ENCODE assay signal across 1 cellular context in the genomic region with DNA sequence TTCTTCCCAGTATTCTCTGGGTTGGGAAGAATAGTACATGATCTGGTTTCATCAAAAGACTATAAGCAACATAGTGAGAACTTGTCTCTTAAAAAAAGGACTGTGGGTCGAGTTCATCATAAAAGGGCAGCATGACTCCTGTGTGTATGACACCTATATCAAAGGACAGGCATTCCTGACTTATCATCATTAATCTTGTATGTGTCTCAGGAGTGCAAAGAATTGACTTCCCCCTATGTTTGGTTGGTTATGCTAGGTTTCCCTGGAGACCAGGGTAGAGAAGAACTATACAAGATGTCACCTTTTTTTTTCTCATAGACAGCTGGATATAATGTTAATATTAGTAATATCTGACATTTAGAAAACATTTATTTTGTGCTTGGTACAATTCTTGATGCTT.
TF ChIP-seq lines count a peak whose summit lies in the region.

No MANE protein-coding gene starts in this region.

TF ChIP-seq in IMR-90, 13 proteins besides CTCF, POLR2A, EP300 and RAD21:
- TF ChIP-seq FOS (IDR thresholded peaks at IDR 0.05; ENCODE audit: low read depth, low read length) (no peak), CHD1 (IDR thresholded peaks at IDR 0.05; ENCODE audit: low read depth, low read length) (no peak), MAZ (IDR thresholded peaks at IDR 0.05; ENCODE audit: borderline replicate concordance, low read depth, low read length) (no peak), MAFK (IDR thresholded peaks at IDR 0.05; ENCODE audit: low read depth, low read length) (no peak), MXI1 (IDR thresholded peaks at IDR 0.05; ENCODE audit: borderline replicate concordance, low read depth, low read length) (no peak), RCOR1 (IDR thresholded peaks at IDR 0.05; ENCODE audit: insufficient replicate concordance, low read length) (no peak), BHLHE40 (IDR thresholded peaks at IDR 0.05; ENCODE audit: low read depth, low read length) (no peak), NFE2L2 (IDR thresholded peaks at IDR 0.05; ENCODE audit: low read depth, low read length) (no peak), RFX5 (IDR thresholded peaks at IDR 0.05; ENCODE audit: low read depth, low read length) (no peak), SMC3 (IDR thresholded peaks at IDR 0.05; ENCODE audit: low read depth, low read length) (no peak), CEBPB (IDR thresholded peaks at IDR 0.05; ENCODE audit: low read depth, low read length) (no peak)
- TF ChIP-seq, protein P1, sequence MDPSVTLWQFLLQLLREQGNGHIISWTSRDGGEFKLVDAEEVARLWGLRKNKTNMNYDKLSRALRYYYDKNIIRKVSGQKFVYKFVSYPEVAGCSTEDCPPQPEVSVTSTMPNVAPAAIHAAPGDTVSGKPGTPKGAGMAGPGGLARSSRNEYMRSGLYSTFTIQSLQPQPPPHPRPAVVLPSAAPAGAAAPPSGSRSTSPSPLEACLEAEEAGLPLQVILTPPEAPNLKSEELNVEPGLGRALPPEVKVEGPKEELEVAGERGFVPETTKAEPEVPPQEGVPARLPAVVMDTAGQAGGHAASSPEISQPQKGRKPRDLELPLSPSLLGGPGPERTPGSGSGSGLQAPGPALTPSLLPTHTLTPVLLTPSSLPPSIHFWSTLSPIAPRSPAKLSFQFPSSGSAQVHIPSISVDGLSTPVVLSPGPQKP (IDR thresholded peaks at IDR 0.05; ENCODE audit: borderline replicate concordance, low read depth, low read length) = no peak
- TF ChIP-seq, protein P2, sequence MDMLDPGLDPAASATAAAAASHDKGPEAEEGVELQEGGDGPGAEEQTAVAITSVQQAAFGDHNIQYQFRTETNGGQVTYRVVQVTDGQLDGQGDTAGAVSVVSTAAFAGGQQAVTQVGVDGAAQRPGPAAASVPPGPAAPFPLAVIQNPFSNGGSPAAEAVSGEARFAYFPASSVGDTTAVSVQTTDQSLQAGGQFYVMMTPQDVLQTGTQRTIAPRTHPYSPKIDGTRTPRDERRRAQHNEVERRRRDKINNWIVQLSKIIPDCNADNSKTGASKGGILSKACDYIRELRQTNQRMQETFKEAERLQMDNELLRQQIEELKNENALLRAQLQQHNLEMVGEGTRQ (IDR thresholded peaks at IDR 0.05; ENCODE audit: low read depth, low read length) = no peak
